Comparison of ENCODE assay signal across 8 cellular contexts in genomic region chr3:59451041-59451763, GRCh38.
DNase-seq lines count a peak whose midpoint lies in the region; ATAC-seq, FAIRE-seq and TF ChIP-seq lines count a peak whose summit lies in the region.

No MANE protein-coding gene starts in this region.

- H3K9me3 Mint-ChIP-seq in osteocyte (ENCODE audit: unreplicated experiment), result no peaks in the 10 kb centered on the region

- TF ChIP-seq CTCF in right lobe of liver (IDR thresholded peaks at IDR 0.05) (no peak), HepG2 (CRISPR knock-in tag; IDR thresholded peaks at IDR 0.05) (no peak), heart left ventricle (IDR thresholded peaks at IDR 0.05) (no peak), osteocyte (IDR thresholded peaks at IDR 0.05) (no peak)

- POLR2A ChIA-PET in HepG2 (lab: Yijun Ruan, JAX), result no interaction called here

- ATAC-seq in right lobe of liver, result peak; percentile 37 to 59 (median 44)
- no peak for ATAC-seq in HepG2
- peak; percentile 98 for ATAC-seq in HG03432 (IDR thresholded peaks at IDR 0.05; ENCODE audit: unreplicated experiment)
- ATAC-seq in heart left ventricle, result peak; percentile 37 to 66 (median 60)

- CTCF ChIA-PET in HepG2 (lab: Yijun Ruan, JAX; ENCODE audit: low intra/inter-chr PET ratio, low total read pairs), result no interaction called here

- H3K4me1 ChIP-seq in right lobe of liver (no peaks in the 10 kb centered on the region), HepG2 (ENCODE audit: insufficient read depth, low read length) (no peaks in the 10 kb centered on the region), heart left ventricle (peaks cover 0 to 16% (median 3%) of the 10 kb centered on the region in 12 donors)

- no peaks in the 10 kb centered on the region for H3K27me3 Mint-ChIP-seq in osteocyte (ENCODE audit: unreplicated experiment)

- H3K9me3 ChIP-seq in right lobe of liver, result no peaks in the 10 kb centered on the region
- no peaks in the 10 kb centered on the region for H3K9me3 ChIP-seq in HepG2 (ENCODE audit: low read length)
- H3K9me3 ChIP-seq in heart left ventricle, result no peaks in the 10 kb centered on the region

- intact Hi-C loops in right lobe of liver (cut with DNase I), result no loop called here
- intact Hi-C loops in HepG2 (cut with micrococcal nuclease; ENCODE audit: unreplicated experiment), result no loop called here
- intact Hi-C loops in heart left ventricle (cut with DNase I), result no loop called here

- H3K36me3 ChIP-seq in right lobe of liver (no peaks in the 10 kb centered on the region), HepG2 (replicated peaks in 1 of 2; ENCODE audit: control insufficient read depth in 1 of 2, insufficient read depth in 2 of 2, low read length in 2 of 2) (no peaks in the 10 kb centered on the region), heart left ventricle (no peaks in the 10 kb centered on the region)

- in situ Hi-C loops in HepG2 (cut with HindIII; ENCODE audit: extremely low pct_ligation_motif_present, low pct_unique_long_range_greater_than_20kb), result no loop called here

- no peaks in the 10 kb centered on the region for H3K36me3 Mint-ChIP-seq in osteocyte (ENCODE audit: unreplicated experiment)

- H3K27me3 ChIP-seq in right lobe of liver, result no peaks in the 10 kb centered on the region
- H3K27me3 ChIP-seq in HepG2 (ENCODE audit: control insufficient read depth in 1 of 2, insufficient read depth in 2 of 2, low read length in 2 of 2), result peaks cover 0 to 4% of the 10 kb centered on the region in 2 experiments; a peak in 1 of 5 replicates
- no peaks in the 10 kb centered on the region for H3K27me3 ChIP-seq in heart left ventricle

- TF ChIP-seq POLR2A in right lobe of liver (IDR thresholded peaks at IDR 0.05) (no peak), HepG2 (IDR thresholded peaks at IDR 0.05; ENCODE audit: insufficient read depth in 1 of 2, low read depth in 2 of 2, low read length in 2 of 2) (no peak), heart left ventricle (IDR thresholded peaks at IDR 0.05) (no peak)

- no peaks in the 10 kb centered on the region for H3K79me2 ChIP-seq in HepG2 (ENCODE audit: insufficient read depth, low read length)

- no peak for TF ChIP-seq RAD21 in HepG2 (CRISPR knock-in tag; IDR thresholded peaks at IDR 0.05)

- H3K4me3 Mint-ChIP-seq in osteocyte (ENCODE audit: unreplicated experiment), result no peak overlapping the region

- BruUV-seq in HepG2 (replicated peaks; lab: Mats Ljungman, UMichigan), result no TSS peak

- H3K9ac ChIP-seq in HepG2 (ENCODE audit: insufficient read depth, low read depth, low read length), result no peak overlapping the region

- no peaks in the 10 kb centered on the region for H4K20me1 ChIP-seq in HepG2 (ENCODE audit: insufficient read depth, low read length)

- peaks cover 18% of the 10 kb centered on the region for H3K4me1 Mint-ChIP-seq in osteocyte (ENCODE audit: unreplicated experiment)

- DNase-seq in right lobe of liver (no peak), HepG2 (ENCODE audit: low spot score) (no peak), heart left ventricle (no peak), hypothalamus (lab: John Stamatoyannopoulos, UW) (no peak), osteocyte (ENCODE audit: extremely low spot score, unreplicated experiment) (no peak)
- DNase-seq in activated CD4-positive, alpha-beta T cell treated with anti-CD3 and anti-CD28 coated beads for 1 hour, result peak; percentile 28
- peak; percentile 33 to 51 for DNase-seq in stimulated activated CD8-positive, alpha-beta memory T cell treated with anti-CD3 and anti-CD28 coated beads, Interleukin-7, amount 100 ng/mL, for 48 hours (ENCODE audit: extremely low read depth in 1 of 2, low read depth in 1 of 2)

- FAIRE-seq in HepG2 (lab: Jason Lieb, UNC), result no peak

- no peak overlapping the region for H3K4me3 ChIP-seq in right lobe of liver
- H3K4me3 ChIP-seq in HepG2 (replicated peaks in 1 of 3; ENCODE audit: insufficient read depth in 1 of 3, low read depth in 2 of 3, low read length in 3 of 3), result no peak overlapping the region
- H3K4me3 ChIP-seq in heart left ventricle, result no peak overlapping the region

- WGBS in right lobe of liver (ENCODE audit: insufficient coverage, low coverage, low lambda C conversion rate, missing lambda C conversion rate), result 36% methylated on average over 6 of the region's 6 CpGs
- WGBS in HepG2 (ENCODE audit: low lambda C conversion rate), result 0% methylated on average over 5 of the region's 6 CpGs
- WGBS in heart left ventricle, 4 donors, result 14 to 26% (median 18%) methylated on average over 6 of the region's 6 CpGs

- no peak for TF ChIP-seq EP300 in HepG2 (IDR thresholded peaks at IDR 0.05; ENCODE audit: low read depth in 2 of 2, low read length in 2 of 2)
- TF ChIP-seq EP300 in HepG2 (CRISPR knock-in tag; IDR thresholded peaks at IDR 0.05; ENCODE audit: borderline replicate concordance), result no peak

- peak overlapping the region in 1 of 3 donors; percentile 3 for H3K27ac ChIP-seq in right lobe of liver
- no peak overlapping the region for H3K27ac ChIP-seq in HepG2 (ENCODE audit: extremely low read length, insufficient read depth, low read length)
- peak overlapping the region in 1 of 12 donors; percentile 77 for H3K27ac ChIP-seq in heart left ventricle

- no peak overlapping the region for H3K4me2 ChIP-seq in HepG2 (ENCODE audit: low read depth, low read length)

- H3K27ac Mint-ChIP-seq in osteocyte (ENCODE audit: unreplicated experiment), result no peak overlapping the region

- no peak overlapping the region for H2AFZ ChIP-seq in HepG2 (ENCODE audit: low read length)

TF ChIP-seq in HepG2, 621 proteins besides CTCF, POLR2A, EP300 and RAD21:
- TF ChIP-seq NFKBIZ (CRISPR knock-in tag; IDR thresholded peaks at IDR 0.05) (no peak), ZNF691 (CRISPR knock-in tag; IDR thresholded peaks at IDR 0.05; ENCODE audit: borderline replicate concordance, low read depth) (no peak), KLF16 (CRISPR knock-in tag; IDR thresholded peaks at IDR 0.05) (no peak), ZBTB49 (CRISPR knock-in tag; IDR thresholded peaks at IDR 0.05; ENCODE audit: borderline replicate concordance) (no peak), ZNF703 (CRISPR knock-in tag; IDR thresholded peaks at IDR 0.05; ENCODE audit: borderline replicate concordance) (no peak), CHD4 (IDR thresholded peaks at IDR 0.05; ENCODE audit: borderline replicate concordance, low read length) (no peak), NRL (CRISPR knock-in tag; IDR thresholded peaks at IDR 0.05; ENCODE audit: borderline replicate concordance) (no peak), REST (IDR thresholded peaks at IDR 0.05; ENCODE audit: borderline replicate concordance in 1 of 2, low read depth in 1 of 2, low read length in 2 of 2) (no peak)

Comparison
In these comparisons a context has a peak if more than half of its experiments do, and no peak if none do; other contexts are left out.
1. DNase-seq: peak in activated CD4-positive, alpha-beta T cell treated with anti-CD3 and anti-CD28 coated beads for 1 hour (single experiment) and stimulated activated CD8-positive, alpha-beta memory T cell treated with anti-CD3 and anti-CD28 coated beads, Interleukin-7, amount 100 ng/mL, for 48 hours (2 of 2); none in right lobe of liver (0 of 3), HepG2 (single experiment), heart left ventricle (0 of 5), hypothalamus (0 of 51) and osteocyte (single experiment).